In genomic region chr22:17860220-17860965, GRCh38 we compare ENCODE assay signal across 27 cellular contexts.
DNase-seq lines count a peak whose midpoint lies in the region; ATAC-seq and TF ChIP-seq lines count a peak whose summit lies in the region.
"Had no signal": no experiment of that assay in that cellular context is flagged by ENCODE, and none has a peak within 500 bp of the region (broad histone marks: within the 10 kb centered on the region; RNA-seq: fewer than 3 reads in every experiment).

No MANE protein-coding gene starts in this region.

- no peak for TF ChIP-seq CTCF in heart left ventricle (IDR thresholded peaks at IDR 0.05)
- TF ChIP-seq CTCF in psoas muscle (IDR thresholded peaks at IDR 0.05) = no peak
- TF ChIP-seq CTCF in right lobe of liver (IDR thresholded peaks at IDR 0.05) = no peak

- H3K4me1 ChIP-seq in heart left ventricle (peaks cover 0 to 26% (median 14%) of the 10 kb centered on the region in 12 donors), psoas muscle (peaks cover 18% of the 10 kb centered on the region), aorta (ENCODE audit: control insufficient read depth in 1 of 2, insufficient read depth in 2 of 2, low read length in 2 of 2) (peaks cover 0 to 4% of the 10 kb centered on the region in 2 donors), right lobe of liver (peaks cover 0 to 5% (median 0%) of the 10 kb centered on the region in 4 donors)
- H3K4me1 ChIP-seq: HAP-1, left lung had no signal

- ATAC-seq in heart left ventricle (peak; percentile 40 to 65 (median 60)), Right ventricle myocardium inferior (no peak), psoas muscle (peak; percentile 33 to 76 (median 52)), aorta (ENCODE audit: low FRiP score) (peak; percentile 40), GM21381 (IDR thresholded peaks at IDR 0.05; ENCODE audit: unreplicated experiment) (no peak), right lobe of liver (no peak)
- ATAC-seq: activated CD8-positive, alpha-beta memory T cell treated with anti-CD3 and anti-CD28 coated beads, Interleukin-2, amount 10 ng/mL, durations not matched to agents 7 days and 5 days; esophagus mucosa; left lung; stimulated activated naive CD8-positive, alpha-beta T cell treated with anti-CD3 and anti-CD28 coated beads, Interleukin-15, amount 100 ng/mL, for 72 hours; T-helper 17 cell had no signal

- H3K36me3 ChIP-seq in heart left ventricle (peaks cover 0 to 55% (median 33%) of the 10 kb centered on the region in 9 donors), psoas muscle (ENCODE audit: insufficient read depth in 1 of 2, low read depth in 1 of 2) (peaks cover 0 to 37% of the 10 kb centered on the region in 2 donors), aorta (ENCODE audit: control insufficient read depth in 1 of 2, insufficient read depth in 2 of 2, low read length in 1 of 2) (peaks cover 0 to 2% of the 10 kb centered on the region in 2 donors), right lobe of liver (peaks cover 0 to 15% (median 2%) of the 10 kb centered on the region in 4 donors)
- H3K36me3 ChIP-seq: breast epithelium had no signal

- intact Hi-C loops in heart left ventricle (cut with DNase I) = no loop called here
- intact Hi-C loops in Right ventricle myocardium inferior (cut with DNase I) = no loop called here
- intact Hi-C loops in psoas muscle (cut with DNase I) = no loop called here
- intact Hi-C loops in aorta (cut with DNase I) = no loop called here
- intact Hi-C loops in right lobe of liver (cut with DNase I) = no loop called here

- H3K27ac ChIP-seq in heart left ventricle (peak overlapping the region in 11 of 12 donors; percentile 64 to 83 (median 77)), psoas muscle (peak overlapping the region; percentile 82), aorta (ENCODE audit: low read depth in 1 of 2, low read length in 2 of 2) (peak overlapping the region in 1 of 2 donors; percentile 53), right lobe of liver (no peak overlapping the region)
- H3K27ac ChIP-seq: left lung, vagina had no signal

- H3K9me3 ChIP-seq in heart left ventricle (no peaks in the 10 kb centered on the region), psoas muscle (no peaks in the 10 kb centered on the region), aorta (ENCODE audit: control insufficient read depth, low read length) (no peaks in the 10 kb centered on the region), right lobe of liver (no peaks in the 10 kb centered on the region)
- H3K9me3 ChIP-seq: breast epithelium, HAP-1, left lung, mucosa of descending colon, Peyer's patch, vagina had no signal

- peak in 1 of 5 donors; percentile 62 for DNase-seq in heart left ventricle
- no peak for DNase-seq in Right ventricle myocardium inferior (ENCODE audit: missing footprints)
- peak in 29 of 51 donors; percentile 16 to 72 (median 40) for DNase-seq in hypothalamus (lab: John Stamatoyannopoulos, UW)
- DNase-seq in psoas muscle = no peak
- no peak for DNase-seq in aorta
- no peak for DNase-seq in right lobe of liver
- no peak for DNase-seq in OCI-M2 (lab: John Stamatoyannopoulos, UW; ENCODE audit: unreplicated experiment)
- DNase-seq: 8988T; activated CD4-positive, alpha-beta T cell treated with anti-CD3 and anti-CD28 coated beads, Interleukin-2, amount 10 ng/mL, durations not matched to agents 24 days and 14 days; activated CD8-positive, alpha-beta memory T cell treated with anti-CD3 and anti-CD28 coated beads, Interleukin-2, amount 10 ng/mL, durations not matched to agents 7 days and 5 days; EL; Karpas-422; NCI-H187; NCI-H226; occipital lobe; stimulated activated CD4-positive, alpha-beta T cell treated with anti-CD3 and anti-CD28 coated beads, Interleukin-4, amount 100 ng/mL, for 1 hour; stimulated activated naive CD8-positive, alpha-beta T cell treated with anti-CD3 and anti-CD28 coated beads, Interleukin-15, amount 100 ng/mL, for 72 hours; T-helper 17 cell had no signal

- TF ChIP-seq POLR2A in heart left ventricle (IDR thresholded peaks at IDR 0.05) = no peak
- TF ChIP-seq POLR2A in right lobe of liver (IDR thresholded peaks at IDR 0.05) = no peak

- no peak overlapping the region for H3K4me3 ChIP-seq in heart left ventricle
- H3K4me3 ChIP-seq in psoas muscle = no peak overlapping the region
- H3K4me3 ChIP-seq in aorta (ENCODE audit: low read length in 2 of 2) = no peak overlapping the region
- no peak overlapping the region for H3K4me3 ChIP-seq in right lobe of liver
- H3K4me3 ChIP-seq: breast epithelium, HAP-1, left lung, mucosa of descending colon, Peyer's patch, smooth muscle cell, vagina had no signal

- H3K27me3 ChIP-seq in heart left ventricle (no peaks in the 10 kb centered on the region), psoas muscle (ENCODE audit: insufficient read depth in 3 of 3, low read length in 2 of 3) (no peaks in the 10 kb centered on the region), aorta (ENCODE audit: control insufficient read depth in 1 of 2, insufficient read depth in 2 of 2, low read length in 1 of 2) (no peaks in the 10 kb centered on the region), right lobe of liver (no peaks in the 10 kb centered on the region)
- H3K27me3 ChIP-seq: breast epithelium, left lung, Peyer's patch, vagina had no signal

- WGBS in heart left ventricle, 4 donors = 66 to 79% (median 71%) methylated on average over 21 to 23 of the region's 23 CpGs
- WGBS in psoas muscle, 3 donors = 52 to 71% (median 56%) methylated on average over 23 of the region's 23 CpGs
- 37 to 39% methylated on average over 20 to 23 of the region's 23 CpGs for WGBS in aorta, 2 donors
- 94% methylated on average over 3 of the region's 23 CpGs for WGBS in right lobe of liver (ENCODE audit: insufficient coverage, low coverage, low lambda C conversion rate, missing lambda C conversion rate)

Comparison
In these comparisons a context has a peak if more than half of its experiments do, and no peak if none do; other contexts are left out.
1. ATAC-seq: peak in heart left ventricle (4 of 4), psoas muscle (4 of 4) and aorta (single experiment); none in Right ventricle myocardium inferior (single experiment), GM21381 (single experiment) and right lobe of liver (0 of 4).
2. DNase-seq: peak in hypothalamus (29 of 51); none in Right ventricle myocardium inferior (single experiment), psoas muscle (0 of 2), aorta (0 of 2), right lobe of liver (0 of 3) and OCI-M2 (single experiment).
3. H3K27ac ChIP-seq: peak in heart left ventricle (11 of 12) and psoas muscle (single experiment); none in right lobe of liver (0 of 3).